Comparison of ENCODE assay signal across 33 cellular contexts in genomic region chr7:158386355-158386618, GRCh38.
"Had no signal": no experiment of that assay in that cellular context is flagged by ENCODE, and none has a peak within 500 bp of the region (broad histone marks: within the 10 kb centered on the region; RNA-seq: fewer than 3 reads in every experiment).

No MANE protein-coding gene starts in this region.

- H3K4me1 ChIP-seq: adrenal gland, breast epithelium had no signal

- ATAC-seq: activated CD8-positive, alpha-beta T cell treated with anti-CD3 and anti-CD28 coated beads for 36 hours; activated naive CD4-positive, alpha-beta T cell treated with anti-CD3 and anti-CD28 coated beads, Interleukin-2, amount 50 U/mL, for 72 hours; activated T-cell treated with anti-CD3 and anti-CD28 coated beads, Interleukin-2, amount 50 U/mL, for 4 hours; activated T-cell treated with anti-CD3 and anti-CD28 coated beads, Interleukin-2, amount 50 U/mL, for 72 hours; activated T-helper 17 cell treated with anti-CD3 and anti-CD28 coated beads, Interleukin-2, amount 50 U/mL, for 72 hours; body of pancreas had no signal

- FAIRE-seq: astrocyte, TTC549 had no signal

- H3K9me3 ChIP-seq: adrenal gland, body of pancreas, breast epithelium had no signal

- H3K27me3 ChIP-seq: adrenal gland, body of pancreas, brain microvascular endothelial cell had no signal

- H3K27ac ChIP-seq: adrenal gland, body of pancreas, brain microvascular endothelial cell, breast epithelium, VCaP had no signal

- DNase-seq: activated B cell treated with CpG ODN at 0.5 μM for 24 hours; activated CD4-positive, alpha-beta memory T cell treated with anti-CD3 and anti-CD28 coated beads for 36 hours; activated CD4-positive, alpha-beta T cell treated with anti-CD3 and anti-CD28 coated beads for 4 hours; activated CD4-positive, alpha-beta T cell treated with anti-CD3 and anti-CD28 coated beads, Interleukin-2, amount 10 ng/mL, durations not matched to agents 24 days and 14 days; activated CD4-positive, alpha-beta T cell treated with anti-CD3 and anti-CD28 coated beads, Interleukin-2, amount 50 U/mL, for 1 hour; activated CD4-positive, alpha-beta T cell treated with anti-CD3 and anti-CD28 coated beads, Interleukin-2, amount 50 U/mL, for 4 hours; activated CD4-positive, CD25-positive, alpha-beta regulatory T cell treated with anti-CD3 and anti-CD28 coated beads, Interleukin-2, amount 50 U/mL, for 72 hours; activated CD8-positive, alpha-beta memory T cell treated with anti-CD3 and anti-CD28 coated beads, Interleukin-2, amount 50 U/mL, for 4 hours; activated CD8-positive, alpha-beta T cell treated with anti-CD3 and anti-CD28 coated beads for 36 hours; activated effector memory CD4-positive, alpha-beta T cell treated with anti-CD3 and anti-CD28 coated beads, Interleukin-2, amount 50 U/mL, for 16 hours; activated gamma-delta T cell treated with Interleukin-2 at 50 U/mL for 16 hours; activated naive CD4-positive, alpha-beta T cell; activated naive CD4-positive, alpha-beta T cell treated with anti-CD3 and anti-CD28 coated beads for 36 hours; activated naive CD4-positive, alpha-beta T cell treated with anti-CD3 and anti-CD28 coated beads, Interleukin-2, amount 50 U/mL, for 16 hours; activated naive CD8-positive, alpha-beta T cell treated with anti-CD3 and anti-CD28 coated beads for 36 hours; activated T-cell treated with anti-CD3 and anti-CD28 coated beads for 4 hours; activated T-cell treated with anti-CD3 and anti-CD28 coated beads, Interleukin-2, amount 50 U/mL, for 1 hour; activated T-cell treated with anti-CD3 and anti-CD28 coated beads, Interleukin-2, amount 50 U/mL, for 4 hours; activated T-cell treated with anti-CD3 and anti-CD28 coated beads, Interleukin-2, amount 50 U/mL, for 72 hours; adrenal gland; amniotic stem cell; brain microvascular endothelial cell; central memory CD4-positive, alpha-beta T cell; T-helper 1 cell; T-helper 2 cell; T-helper 9 cell had no signal

- H3K36me3 ChIP-seq: adrenal gland, brain microvascular endothelial cell, breast epithelium had no signal

- H3K4me3 ChIP-seq: adrenal gland, body of pancreas, breast epithelium had no signal
